In the genomic region with DNA sequence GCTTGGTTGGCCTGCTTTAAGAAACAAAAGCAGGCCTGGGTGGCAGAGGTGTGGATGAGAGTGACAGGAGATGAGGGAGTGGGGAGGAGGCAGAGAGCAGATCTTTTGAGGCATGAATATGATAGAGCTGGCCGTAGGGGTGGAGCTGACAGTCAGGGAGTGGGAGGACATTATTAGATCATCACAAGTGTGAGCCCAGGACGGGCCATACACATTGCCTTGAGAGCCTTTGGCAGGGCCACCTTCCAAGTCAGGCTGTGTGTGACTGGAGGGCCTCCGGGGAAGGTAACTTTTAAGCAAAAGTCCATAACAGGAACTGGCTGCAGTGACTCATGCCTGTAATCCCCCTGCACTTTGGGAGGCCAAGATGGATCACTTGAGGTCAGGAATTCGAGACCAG, we compare ENCODE assay signal across 9 cellular contexts. TPM values are rescaled to one million over a fixed set of nuclear protein-coding genes. Genes with fewer than 3 reads are reported as not detected.
DNase-seq lines count a peak whose midpoint lies in the region; ATAC-seq and TF ChIP-seq lines count a peak whose summit lies in the region.
"Had no signal": no experiment of that assay in that cellular context is flagged by ENCODE, and none has a peak within 500 bp of the region (broad histone marks: within the 10 kb centered on the region; RNA-seq: fewer than 3 reads in every experiment).

No MANE protein-coding gene starts in this region.

- no peaks in the 10 kb centered on the region for H3K27me3 ChIP-seq in BE2C
- H3K27me3 ChIP-seq in adipocyte (replicated peaks; ENCODE audit: control insufficient read depth, insufficient read depth, low read length) = no peaks in the 10 kb centered on the region
- H3K27me3 ChIP-seq in right cardiac atrium (ENCODE audit: control insufficient read depth, insufficient read depth) = no peaks in the 10 kb centered on the region
- H3K27me3 ChIP-seq in A673 (replicated peaks; ENCODE audit: insufficient read depth, low read depth, low read length, poor library complexity) = no peaks in the 10 kb centered on the region

- intact Hi-C loops in right cardiac atrium (cut with DNase I) = loop anchor here in 1 of 4 donors (10.0 kb wide), 1 partner anchor 74 kb away; no protein-coding TSS in a partner anchor
- intact Hi-C loops in A673 (cut with micrococcal nuclease; ENCODE audit: unreplicated experiment) = no loop called here

- BruUV-seq in A673 (replicated peaks; lab: Mats Ljungman, UMichigan) = no TSS peak

- DNase-seq in BE2C = peak; percentile 45
- DNase-seq in adipocyte (ENCODE audit: low read depth) = peak; percentile 39
- DNase-seq in right cardiac atrium = peak; percentile 57 to 79 (median 69)
- DNase-seq in activated CD4-positive, alpha-beta T cell treated with anti-CD3 and anti-CD28 coated beads, Interleukin-2, amount 50 U/mL, for 4 hours = no peak
- DNase-seq in anterior cingulate cortex (lab: John Stamatoyannopoulos, UW) = no peak
- no peak for DNase-seq in A673 (ENCODE audit: low spot score)
- DNase-seq in NCI-H1417 (lab: John Stamatoyannopoulos, UW) = no peak
- DNase-seq: posterior cingulate gyrus had no signal

- H3K27ac ChIP-seq in right cardiac atrium (ENCODE audit: low read length) = peak overlapping the region; percentile 98
- no peak overlapping the region for H3K27ac ChIP-seq in A673 (ENCODE audit: low read depth, low read length, poor library complexity, severe bottlenecking)

- H3K9ac ChIP-seq in adipocyte (ENCODE audit: low read length) = no peak overlapping the region

- no peaks in the 10 kb centered on the region for H3K9me3 ChIP-seq in BE2C
- no peaks in the 10 kb centered on the region for H3K9me3 ChIP-seq in adipocyte (ENCODE audit: control insufficient read depth, low read length)
- H3K9me3 ChIP-seq in right cardiac atrium (ENCODE audit: control insufficient read depth, low read length) = no peaks in the 10 kb centered on the region
- no peaks in the 10 kb centered on the region for H3K9me3 ChIP-seq in A673 (ENCODE audit: low read depth, low read length, poor library complexity, severe bottlenecking)

- 25% methylated on average over 4 of the region's 4 CpGs for WGBS in right cardiac atrium

- H3K4me3 ChIP-seq in BE2C (ENCODE audit: low read depth, low read length) (no peak overlapping the region), adipocyte (ENCODE audit: low read length) (no peak overlapping the region), right cardiac atrium (ENCODE audit: low read length) (no peak overlapping the region), A673 (ENCODE audit: low read depth, low read length, poor library complexity, severe bottlenecking) (no peak overlapping the region)

- CTCF ChIA-PET in A673 (lab: Charles Lee) = no interaction called here

- no peak for TF ChIP-seq CTCF in BE2C (IDR thresholded peaks at IDR 0.05; ENCODE audit: low read depth, low read length)
- no peak for TF ChIP-seq CTCF in A673 (conservative IDR thresholded peaks at IDR 0.05; ENCODE audit: low read depth, low read length)

- ATAC-seq in HG02885 (IDR thresholded peaks at IDR 0.05; ENCODE audit: poor library complexity, unreplicated experiment) (peak; percentile 41), right cardiac atrium (peak; percentile 83 to 88)

- H3K4me1 ChIP-seq in BE2C = peaks cover 24% of the 10 kb centered on the region
- H3K4me1 ChIP-seq in adipocyte (ENCODE audit: control insufficient read depth, insufficient read depth, low read length) = peaks cover 25% of the 10 kb centered on the region
- no peaks in the 10 kb centered on the region for H3K4me1 ChIP-seq in right cardiac atrium (ENCODE audit: control insufficient read depth, insufficient read depth, low read length)
- H3K4me1 ChIP-seq in A673 (ENCODE audit: insufficient read depth, low read length, poor library complexity, severe bottlenecking) = no peaks in the 10 kb centered on the region

- POLR2A ChIA-PET in A673 (lab: Charles Lee; ENCODE audit: low non-redundant PET) = no interaction called here

- H3K36me3 ChIP-seq in BE2C = no peaks in the 10 kb centered on the region
- no peaks in the 10 kb centered on the region for H3K36me3 ChIP-seq in adipocyte (ENCODE audit: control insufficient read depth, insufficient read depth, low read length, severe bottlenecking)
- no peaks in the 10 kb centered on the region for H3K36me3 ChIP-seq in A673 (ENCODE audit: insufficient read depth, low read length, poor library complexity, severe bottlenecking)

RNA-seq across cellular contexts. Expression of a gene that starts 26.3 kb away (rescaled TPM):
- polyA plus RNA-seq in BE2C (2012; ENCODE audit: insufficient read depth, insufficient read length, low read depth) = 14.4 TPM
- total RNA-seq in right cardiac atrium (1 to 10 TPM; 6.3 to 8.0 (median 6.7) TPM), A673 (2021) (22.0 and 22.2 TPM in 2 replicates)
- 6.5 TPM for polyA plus RNA-seq in right cardiac atrium

Comparison
In these comparisons a context has a peak if more than half of its experiments do, and no peak if none do; other contexts are left out.
1. DNase-seq: peak in BE2C (single experiment), adipocyte (single experiment) and right cardiac atrium (3 of 3); none in activated CD4-positive, alpha-beta T cell treated with anti-CD3 and anti-CD28 coated beads, Interleukin-2, amount 50 U/mL, for 4 hours (0 of 2), anterior cingulate cortex (0 of 58), A673 (single experiment) and NCI-H1417 (0 of 3).